ENCODE assay signal across 26 cellular contexts in genomic region chr12:65907465-65907864, GRCh38.
DNase-seq lines count a peak whose midpoint lies in the region; ATAC-seq, FAIRE-seq and TF ChIP-seq lines count a peak whose summit lies in the region.
"Had no signal": no experiment of that assay in that cellular context is flagged by ENCODE, and none has a peak within 500 bp of the region (broad histone marks: within the 10 kb centered on the region; RNA-seq: fewer than 3 reads in every experiment).

No MANE protein-coding gene starts in this region.

- no peak overlapping the region for H3K4me3 ChIP-seq in osteoblast (ENCODE audit: insufficient read depth, low read length)
- H3K4me3 ChIP-seq: BLaER1, lung, mucosa of descending colon, transverse colon had no signal

- FAIRE-seq in GM18507 (lab: Jason Lieb, UNC), result peak; percentile 66
- FAIRE-seq: bronchial epithelial cell, endothelial cell of umbilical vein, RCC 7860 had no signal

- TF ChIP-seq CTCF in osteoblast (IDR thresholded peaks at IDR 0.05; ENCODE audit: extremely low read depth, low read depth, low read length), result no peak

- H3K27ac ChIP-seq in osteoblast (ENCODE audit: low read depth, low read length), result peak overlapping the region; percentile 11
- H3K27ac ChIP-seq: BLaER1, transverse colon, VCaP had no signal

- no peaks in the 10 kb centered on the region for H3K9me3 ChIP-seq in osteoblast (ENCODE audit: low read depth, low read length)
- H3K9me3 ChIP-seq: BLaER1, mucosa of descending colon, transverse colon had no signal

- ATAC-seq in SK-N-SH treated with all-trans-retinoic acid at 6 μM for 48 hours, result peak; percentile 18; the same call in 1 of the 3 replicates
- ATAC-seq: mucosa of descending colon; stimulated activated effector memory CD8-positive, alpha-beta T cell treated with anti-CD3 and anti-CD28 coated beads, Interleukin-12 subunit alpha, Interleukin-12 subunit beta, amount 100 ng/mL, for 72 hours had no signal

- peaks cover 37% of the 10 kb centered on the region for H3K4me1 ChIP-seq in osteoblast (ENCODE audit: insufficient read depth, low read length)
- H3K4me1 ChIP-seq: transverse colon had no signal

- H4K20me1 ChIP-seq in osteoblast (ENCODE audit: insufficient read depth, low read length), result peaks cover 11% of the 10 kb centered on the region
- H4K20me1 ChIP-seq: BLaER1 had no signal

- DNase-seq in GM18507 (ENCODE audit: extremely low spot score, insufficient read length, low read depth) (no peak), MV-4-11 (lab: John Stamatoyannopoulos, UW) (peak; percentile 95), osteoblast (ENCODE audit: insufficient read length, low spot score, missing footprints) (no peak), NCI-H2081 treated with DMSO at 0.1 percent for 48 hours (lab: John Stamatoyannopoulos, UW) (no peak), superior temporal gyrus (ENCODE audit: extremely low spot score) (no peak), amniotic stem cell (lab: John Stamatoyannopoulos, UW) (no peak)
- DNase-seq: activated CD4-positive, alpha-beta T cell treated with anti-CD3 and anti-CD28 coated beads for 48 hours; activated CD8-positive, alpha-beta memory T cell treated with anti-CD3 and anti-CD28 coated beads for 24 hours; DMS53; hippocampal formation; mucosa of descending colon; NCI-H1092 treated with DMSO at 0.1 percent for 48 hours; NCI-H187; NCI-H2171 treated with DMSO at 0.1 percent for 48 hours; NCI-H524 treated with DMSO at 0.1 percent for 48 hours; SIG-M5; T-helper 9 cell; transverse colon had no signal

- H2AFZ ChIP-seq in osteoblast (ENCODE audit: low read length), result no peak overlapping the region

- H3K79me2 ChIP-seq in osteoblast (ENCODE audit: insufficient read depth, low read length), result peaks cover 82% of the 10 kb centered on the region

- H3K4me2 ChIP-seq in osteoblast (ENCODE audit: insufficient read depth, low read length), result no peak overlapping the region
- H3K4me2 ChIP-seq: BLaER1 had no signal

- no peaks in the 10 kb centered on the region for H3K27me3 ChIP-seq in osteoblast (ENCODE audit: insufficient read depth, low read length)
- H3K27me3 ChIP-seq: BLaER1, transverse colon had no signal

- H3K36me3 ChIP-seq in osteoblast (ENCODE audit: insufficient read depth, low read length), result peaks cover 4% of the 10 kb centered on the region
- H3K36me3 ChIP-seq: BLaER1, transverse colon had no signal

TF ChIP-seq in SK-N-SH treated with all-trans-retinoic acid at 6 μM for 48 hours, 23 proteins besides CTCF, POLR2A, EP300 and RAD21:
- TF ChIP-seq TOX (CRISPR knock-in tag; IDR thresholded peaks at IDR 0.05; ENCODE audit: borderline replicate concordance), result no peak
- no peak for TF ChIP-seq ARNTL (CRISPR knock-in tag; IDR thresholded peaks at IDR 0.05; ENCODE audit: borderline replicate concordance, low read depth)
- TF ChIP-seq CSRNP3 (CRISPR knock-in tag; IDR thresholded peaks at IDR 0.05), result no peak
- TF ChIP-seq ZFP30 (CRISPR knock-in tag; IDR thresholded peaks at IDR 0.05), result no peak
- no peak for TF ChIP-seq SNAI2 (CRISPR knock-in tag; IDR thresholded peaks at IDR 0.05)
- no peak for TF ChIP-seq CREB5 (CRISPR knock-in tag; IDR thresholded peaks at IDR 0.05; ENCODE audit: low read depth)
- no peak for TF ChIP-seq ZNF70 (CRISPR knock-in tag; IDR thresholded peaks at IDR 0.05)
- TF ChIP-seq BACH2 (CRISPR knock-in tag; IDR thresholded peaks at IDR 0.05; ENCODE audit: borderline replicate concordance), result no peak
- no peak for TF ChIP-seq ZFP3 (CRISPR knock-in tag; IDR thresholded peaks at IDR 0.05)
- TF ChIP-seq ISL1 (CRISPR knock-in tag; IDR thresholded peaks at IDR 0.05), result no peak
- no peak for TF ChIP-seq ZC3H10 (CRISPR knock-in tag; IDR thresholded peaks at IDR 0.05)
- TF ChIP-seq POU6F1 (CRISPR knock-in tag; IDR thresholded peaks at IDR 0.05; ENCODE audit: borderline replicate concordance, low read depth), result no peak
- no peak for TF ChIP-seq CSDC2 (CRISPR knock-in tag; IDR thresholded peaks at IDR 0.05)
- TF ChIP-seq ESRRG (CRISPR knock-in tag; IDR thresholded peaks at IDR 0.05), result no peak
- no peak for TF ChIP-seq TSHZ2 (CRISPR knock-in tag; IDR thresholded peaks at IDR 0.05)
- TF ChIP-seq TCF4 (CRISPR knock-in tag; IDR thresholded peaks at IDR 0.05; ENCODE audit: borderline replicate concordance), result no peak
- TF ChIP-seq ZNF565 (CRISPR knock-in tag; conservative IDR thresholded peaks at IDR 0.05; ENCODE audit: low read depth), result no peak
